6 cellular contexts compared by ENCODE assay signal in the genomic region with DNA sequence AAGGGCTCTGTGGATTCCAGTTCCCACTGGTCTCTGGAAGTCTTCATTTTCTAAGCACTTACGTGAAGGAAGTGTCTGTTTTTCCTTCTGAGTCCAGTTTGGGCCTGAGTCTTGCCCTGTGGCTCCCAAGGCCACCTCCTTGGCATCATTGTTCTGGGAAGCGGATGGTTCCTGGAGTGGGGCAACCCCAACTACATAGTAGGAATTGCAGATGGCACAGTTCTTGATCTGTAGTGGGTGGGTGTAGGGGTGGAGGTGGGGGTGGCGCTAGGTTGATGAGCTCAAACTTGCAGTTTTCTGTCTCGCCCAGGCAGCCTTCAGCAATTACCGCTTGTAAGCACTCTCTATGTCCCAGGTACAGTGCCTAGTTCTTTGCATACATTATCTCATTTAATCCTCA.
"Had no signal": no experiment of that assay in that cellular context is flagged by ENCODE, and none has a peak within 500 bp of the region (broad histone marks: within the 10 kb centered on the region; RNA-seq: fewer than 3 reads in every experiment).

No MANE protein-coding gene starts in this region.

- H3K27ac ChIP-seq: HL-60 had no signal

- DNase-seq: IMR-90, KBM-7, KG1 had no signal

- H3K4me1 Mint-ChIP-seq: IgD-negative memory B cell had no signal

- H3K4me3 Mint-ChIP-seq: IgD-negative memory B cell had no signal

- H3K27ac Mint-ChIP-seq: IgD-negative memory B cell had no signal

- H3K4me3 ChIP-seq: K562 had no signal

- H3K36me3 Mint-ChIP-seq: IgD-negative memory B cell had no signal
